In the genomic region with DNA sequence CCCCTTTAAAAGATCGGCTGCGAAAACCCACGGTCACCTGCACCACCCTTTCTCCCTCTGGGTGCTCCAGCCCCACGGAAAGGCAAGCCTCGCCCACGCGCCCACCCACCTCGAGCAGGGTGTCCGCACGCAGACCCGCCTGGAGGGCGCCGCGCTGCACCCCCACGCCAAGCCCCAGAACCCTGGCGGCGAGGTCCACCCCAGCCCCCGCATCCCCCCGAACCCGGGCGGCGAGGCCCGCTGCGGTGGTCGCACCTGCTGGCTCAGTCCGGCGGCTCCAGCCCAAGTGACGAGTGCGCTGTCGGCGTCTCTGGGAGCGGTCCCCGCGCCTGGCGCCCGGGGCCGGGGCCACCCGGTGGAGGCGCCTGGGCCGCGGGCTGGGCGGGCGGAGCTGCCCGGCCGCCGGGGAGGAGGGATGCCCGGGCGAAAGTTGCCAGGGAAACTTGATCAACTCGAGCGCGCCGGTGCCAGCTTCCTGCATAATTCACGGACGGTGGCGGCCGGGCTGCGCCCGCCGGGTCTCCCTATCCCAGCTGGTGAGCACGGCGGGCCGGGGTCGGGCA, we compare ENCODE assay signal across 9 cellular contexts. TPM values are rescaled to one million over a fixed set of nuclear protein-coding genes. Genes with fewer than 3 reads are reported as not detected.
DNase-seq lines count a peak whose midpoint lies in the region; ATAC-seq, FAIRE-seq and TF ChIP-seq lines count a peak whose summit lies in the region.
"Had no signal": no experiment of that assay in that cellular context is flagged by ENCODE, and none has a peak within 500 bp of the region (broad histone marks: within the 10 kb centered on the region; RNA-seq: fewer than 3 reads in every experiment).

No MANE protein-coding gene starts in this region.

- TF ChIP-seq POLR2A in suprapubic skin (IDR thresholded peaks at IDR 0.05) (no peak), GM12891 (IDR thresholded peaks at IDR 0.05; ENCODE audit: low read depth, low read length) (no peak)

- H3K4me1 ChIP-seq in adipocyte (ENCODE audit: control insufficient read depth, insufficient read depth, low read length), result peaks cover 34% of the 10 kb centered on the region
- H3K4me1 ChIP-seq in suprapubic skin, result peaks cover 30% of the 10 kb centered on the region

- peak overlapping the region; percentile 82 for H3K27ac ChIP-seq in suprapubic skin

- peak; percentile 15 for DNase-seq in NCI-H2196 (lab: John Stamatoyannopoulos, UW; ENCODE audit: unreplicated experiment)
- no peak for DNase-seq in NCI-H2196 treated with DMSO at 0.1 percent for 48 hours (lab: John Stamatoyannopoulos, UW; ENCODE audit: unreplicated experiment)
- peak; percentile 51 for DNase-seq in adipocyte (ENCODE audit: low read depth)
- peak; percentile 3 for DNase-seq in kidney glomerular epithelial cell (lab: John Stamatoyannopoulos, UW)
- DNase-seq in suprapubic skin (ENCODE audit: low spot score in 2 of 2), result peak; percentile 65 to 79
- DNase-seq in GM12891 (ENCODE audit: insufficient read length, low spot score), result no peak
- no peak for DNase-seq in HFFc6

- TF ChIP-seq CTCF in suprapubic skin (IDR thresholded peaks at IDR 0.05), result no peak
- TF ChIP-seq CTCF in HFFc6 (IDR thresholded peaks at IDR 0.05), result no peak

- no peak for ATAC-seq in HG02973 (IDR thresholded peaks at IDR 0.05; ENCODE audit: unreplicated experiment)

- peaks cover 33% of the 10 kb centered on the region for H3K27me3 Mint-ChIP-seq in HFFc6 (ENCODE audit: insufficient read depth)

- WGBS in suprapubic skin, result 0% methylated on average over 2 of the region's 63 CpGs

- H3K9ac ChIP-seq in adipocyte (ENCODE audit: low read length), result peak overlapping the region; percentile 78

- no peak for FAIRE-seq in GM12891 (lab: Jason Lieb, UNC)

- H3K4me3 Mint-ChIP-seq in HFFc6, result no peak overlapping the region
- H3K4me3 Mint-ChIP-seq: activated naive CD4-positive, alpha-beta T cell treated with anti-CD3 and anti-CD28 coated beads, Interleukin-2, amount 50 U/mL, for 24 hours had no signal

- no peaks in the 10 kb centered on the region for H3K36me3 ChIP-seq in adipocyte (ENCODE audit: control insufficient read depth, insufficient read depth, low read length, severe bottlenecking)
- H3K36me3 ChIP-seq in suprapubic skin, result no peaks in the 10 kb centered on the region

- H3K27me3 ChIP-seq in adipocyte (replicated peaks; ENCODE audit: control insufficient read depth, insufficient read depth, low read length), result peaks cover 6% of the 10 kb centered on the region
- H3K27me3 ChIP-seq in suprapubic skin, result peaks cover 85% of the 10 kb centered on the region

- H3K27ac Mint-ChIP-seq in HFFc6, result no peak overlapping the region
- H3K27ac Mint-ChIP-seq: activated naive CD4-positive, alpha-beta T cell treated with anti-CD3 and anti-CD28 coated beads, Interleukin-2, amount 50 U/mL, for 24 hours had no signal

- H3K4me3 ChIP-seq in adipocyte (ENCODE audit: low read length), result peak overlapping the region; percentile 85
- peak overlapping the region; percentile 55 for H3K4me3 ChIP-seq in suprapubic skin

- H3K9me3 Mint-ChIP-seq in HFFc6, result no peaks in the 10 kb centered on the region; the same call in 1 of the 2 replicates
- H3K9me3 Mint-ChIP-seq: activated naive CD4-positive, alpha-beta T cell treated with anti-CD3 and anti-CD28 coated beads, Interleukin-2, amount 50 U/mL, for 24 hours had no signal

- H3K9me3 ChIP-seq in adipocyte (ENCODE audit: control insufficient read depth, low read length) (no peaks in the 10 kb centered on the region), suprapubic skin (no peaks in the 10 kb centered on the region)

- no peak for TF ChIP-seq EP300 in suprapubic skin (IDR thresholded peaks at IDR 0.05)

- H3K36me3 Mint-ChIP-seq in HFFc6 (ENCODE audit: low read depth), result no peaks in the 10 kb centered on the region
- H3K36me3 Mint-ChIP-seq: activated naive CD4-positive, alpha-beta T cell treated with anti-CD3 and anti-CD28 coated beads, Interleukin-2, amount 50 U/mL, for 24 hours had no signal

- H3K4me1 Mint-ChIP-seq in HFFc6 (ENCODE audit: low read depth), result peaks cover 10% of the 10 kb centered on the region

TF ChIP-seq in GM12891, 5 proteins besides CTCF, POLR2A, EP300 and RAD21:
- TF ChIP-seq POU2F2 (IDR thresholded peaks at IDR 0.05; ENCODE audit: low read depth, low read length), result no peak
- no peak for TF ChIP-seq SPI1 (IDR thresholded peaks at IDR 0.05; ENCODE audit: low read depth, low read length)
- TF ChIP-seq TAF1 (IDR thresholded peaks at IDR 0.05; ENCODE audit: low read depth, low read length), result no peak
TF ChIP-seq in GM12891: peak in this region for 0.

RNA-seq across cellular contexts. Expression of gene SHANK2, which starts 1.1 kb away (rescaled TPM):
- 10 to 100 TPM in 2 of 4 donors, 1 to 10 TPM in 2; 5.9 to 14.0 (median 10.1) TPM for total RNA-seq in suprapubic skin
- polyA plus RNA-seq in GM12891 (2012; ENCODE audit: low read depth, missing spikeins), result 0.13 TPM
- 1 to 10 TPM in 3 of 6 experiments, under 1 TPM in 3; 0.77 to 2.0 (median 1.0) TPM for total RNA-seq in HFFc6 (2021; fragmentation: NEBNext Ultra II Directional; extraction: Animal tissue kit (Norgen Biotek cat#: 25700))

Comparison
In these comparisons a context has a peak if more than half of its experiments do, and no peak if none do; other contexts are left out.
1. DNase-seq: peak in NCI-H2196 (single experiment), adipocyte (single experiment), kidney glomerular epithelial cell (single experiment) and suprapubic skin (2 of 2); none in NCI-H2196 treated with DMSO at 0.1 percent for 48 hours (single experiment), GM12891 (single experiment) and HFFc6 (single experiment).